In genomic region chr1:119249283-119249682, GRCh38 we compare ENCODE assay signal across 7 cellular contexts.
"Had no signal": no experiment of that assay in that cellular context is flagged by ENCODE, and none has a peak within 500 bp of the region (broad histone marks: within the 10 kb centered on the region; RNA-seq: fewer than 3 reads in every experiment).

No MANE protein-coding gene starts in this region.

- H2AFZ ChIP-seq: GM23248 had no signal

- H3K4me1 ChIP-seq: HAP-1 had no signal

- H3K36me3 ChIP-seq: HAP-1 had no signal

- DNase-seq: GM23248, GOT3, H7, HFFc6 had no signal

- H3K9ac ChIP-seq: GM23248 had no signal

- H3K4me3 ChIP-seq: GM23248, HAP-1 had no signal

- H3K9me3 ChIP-seq: HAP-1 had no signal

- FAIRE-seq: HTR-8/SVneo had no signal

- H3K27ac ChIP-seq: GM23248 had no signal

- ATAC-seq: HCT116 had no signal
